ENCODE assay signal across 17 cellular contexts in genomic region chr12:114784526-114784925, GRCh38.
DNase-seq lines count a peak whose midpoint lies in the region; TF ChIP-seq lines count a peak whose summit lies in the region.
"Had no signal": no experiment of that assay in that cellular context is flagged by ENCODE, and none has a peak within 500 bp of the region (broad histone marks: within the 10 kb centered on the region; RNA-seq: fewer than 3 reads in every experiment).

No MANE protein-coding gene starts in this region.

- H3K4me3 ChIP-seq in HUES64 (ENCODE audit: low read length) (no peak overlapping the region), adrenal gland (no peak overlapping the region), osteoblast (ENCODE audit: insufficient read depth, low read length) (no peak overlapping the region), tibial nerve (no peak overlapping the region), left ventricle myocardium inferior (no peak overlapping the region)
- H3K4me3 ChIP-seq: BLaER1 had no signal

- H3K27me3 ChIP-seq in HUES64 (ENCODE audit: insufficient read depth, low read length) (no peaks in the 10 kb centered on the region), adrenal gland (no peaks in the 10 kb centered on the region), osteoblast (ENCODE audit: insufficient read depth, low read length) (peaks cover under 1% of the 10 kb centered on the region), tibial nerve (no peaks in the 10 kb centered on the region), left ventricle myocardium inferior (ENCODE audit: low read depth) (no peaks in the 10 kb centered on the region)
- H3K27me3 ChIP-seq: BLaER1 had no signal

- peak; percentile 39 for DNase-seq in EH (ENCODE audit: low read depth)
- peak in 4 of 7 donors; percentile 42 to 62 (median 50) for DNase-seq in adrenal gland
- DNase-seq in osteoblast (ENCODE audit: insufficient read length, low spot score, missing footprints) = no peak
- DNase-seq in NCI-H2081 treated with DMSO at 0.1 percent for 48 hours (lab: John Stamatoyannopoulos, UW) = no peak
- no peak for DNase-seq in tibial nerve (ENCODE audit: low spot score in 2 of 2)
- no peak for DNase-seq in left ventricle myocardium inferior
- DNase-seq in ecto neural progenitor cell (ENCODE audit: low spot score) = no peak
- DNase-seq: Caco-2; CD4-positive, CD25-positive, alpha-beta regulatory T cell; CD8-positive, alpha-beta T cell; DMS153; GF-D8; H7; HCEC 1CT had no signal

- WGBS in HUES64 = 75% methylated on average over 3 of the region's 3 CpGs
- WGBS in adrenal gland, 4 donors = 26 to 39% (median 35%) methylated on average over 3 of the region's 3 CpGs
- WGBS in tibial nerve, 2 donors = 58% methylated on average over 3 of the region's 3 CpGs

- peak overlapping the region; percentile 62 for H2AFZ ChIP-seq in osteoblast (ENCODE audit: low read length)

- H3K9me3 ChIP-seq in HUES64 (ENCODE audit: insufficient read depth, low read depth, low read length) = no peaks in the 10 kb centered on the region
- no peaks in the 10 kb centered on the region for H3K9me3 ChIP-seq in adrenal gland (replicated peaks in 1 of 3)
- H3K9me3 ChIP-seq in osteoblast (ENCODE audit: low read depth, low read length) = no peaks in the 10 kb centered on the region
- H3K9me3 ChIP-seq in tibial nerve = no peaks in the 10 kb centered on the region
- H3K9me3 ChIP-seq in left ventricle myocardium inferior (replicated peaks) = no peaks in the 10 kb centered on the region
- H3K9me3 ChIP-seq: BLaER1, Caco-2 had no signal

- TF ChIP-seq CTCF in adrenal gland (IDR thresholded peaks at IDR 0.05) (no peak), osteoblast (IDR thresholded peaks at IDR 0.05; ENCODE audit: extremely low read depth, low read depth, low read length) (no peak), tibial nerve (IDR thresholded peaks at IDR 0.05) (no peak), left ventricle myocardium inferior (IDR thresholded peaks at IDR 0.05; ENCODE audit: borderline replicate concordance) (no peak)

- H3K27ac ChIP-seq in HUES64 (ENCODE audit: low read depth, low read length) (no peak overlapping the region), adrenal gland (peak overlapping the region; percentile 38 to 75 (median 62)), osteoblast (ENCODE audit: low read depth, low read length) (no peak overlapping the region), tibial nerve (no peak overlapping the region), left ventricle myocardium inferior (replicated peaks) (no peak overlapping the region)
- H3K27ac ChIP-seq: BLaER1, C4-2B had no signal

- intact Hi-C loops in adrenal gland (cut with DNase I) (no loop called here), left ventricle myocardium inferior (cut with micrococcal nuclease) (no loop called here)

- H3K36me3 ChIP-seq in HUES64 (ENCODE audit: insufficient read depth, low read length) = no peaks in the 10 kb centered on the region
- H3K36me3 ChIP-seq in adrenal gland (replicated peaks in 1 of 2) = no peaks in the 10 kb centered on the region
- no peaks in the 10 kb centered on the region for H3K36me3 ChIP-seq in osteoblast (ENCODE audit: insufficient read depth, low read length)
- no peaks in the 10 kb centered on the region for H3K36me3 ChIP-seq in tibial nerve
- no peaks in the 10 kb centered on the region for H3K36me3 ChIP-seq in left ventricle myocardium inferior
- H3K36me3 ChIP-seq: BLaER1 had no signal

- 0 out of 2 replicates have a peak overlapping the region, but pooled peaks have one; percentile 2 for H3K9ac ChIP-seq in HUES64 (ENCODE audit: low read depth, low read length)
- H3K9ac ChIP-seq: BLaER1 had no signal

- H4K20me1 ChIP-seq in osteoblast (ENCODE audit: insufficient read depth, low read length) = no peaks in the 10 kb centered on the region
- H4K20me1 ChIP-seq: BLaER1 had no signal

- no peaks in the 10 kb centered on the region for H3K79me2 ChIP-seq in osteoblast (ENCODE audit: insufficient read depth, low read length)

- H3K4me1 ChIP-seq in HUES64 (ENCODE audit: insufficient read depth, low read length) (peaks cover 8% of the 10 kb centered on the region; the same call in 1 of the 2 replicates), adrenal gland (replicated peaks in 1 of 2) (peaks cover 10 to 14% of the 10 kb centered on the region in 2 donors), osteoblast (ENCODE audit: insufficient read depth, low read length) (no peaks in the 10 kb centered on the region), tibial nerve (no peaks in the 10 kb centered on the region), left ventricle myocardium inferior (no peaks in the 10 kb centered on the region)
- H3K4me1 ChIP-seq: BLaER1 had no signal

- H3K4me2 ChIP-seq in osteoblast (ENCODE audit: insufficient read depth, low read length) = no peak overlapping the region
- H3K4me2 ChIP-seq: BLaER1 had no signal

- no peak for TF ChIP-seq EP300 in tibial nerve (IDR thresholded peaks at IDR 0.05)

- TF ChIP-seq POLR2A in adrenal gland (IDR thresholded peaks at IDR 0.05) (no peak), tibial nerve (IDR thresholded peaks at IDR 0.05) (no peak)

Comparison
In these comparisons a context has a peak if more than half of its experiments do, and no peak if none do; other contexts are left out.
1. DNase-seq: peak in EH (single experiment) and adrenal gland (4 of 7); none in osteoblast (single experiment), NCI-H2081 treated with DMSO at 0.1 percent for 48 hours (single experiment), tibial nerve (0 of 2), left ventricle myocardium inferior (single experiment) and ecto neural progenitor cell (single experiment).
2. H3K27ac ChIP-seq: peak in adrenal gland (5 of 5); none in HUES64 (single experiment), osteoblast (single experiment), tibial nerve (0 of 4) and left ventricle myocardium inferior (single experiment).